1 cellular context compared by ENCODE assay signal in genomic region chr6:154993710-154994109, GRCh38.
TF ChIP-seq lines count a peak whose summit lies in the region.

No MANE protein-coding gene starts in this region.

TF ChIP-seq in IMR-90, 13 proteins besides CTCF, POLR2A, EP300 and RAD21:
- TF ChIP-seq RCOR1 (IDR thresholded peaks at IDR 0.05; ENCODE audit: insufficient replicate concordance, low read length) (no peak), SMC3 (IDR thresholded peaks at IDR 0.05; ENCODE audit: low read depth, low read length) (no peak), MXI1 (IDR thresholded peaks at IDR 0.05; ENCODE audit: borderline replicate concordance, low read depth, low read length) (no peak), MAZ (IDR thresholded peaks at IDR 0.05; ENCODE audit: borderline replicate concordance, low read depth, low read length) (no peak), ELK1 (IDR thresholded peaks at IDR 0.05; ENCODE audit: borderline replicate concordance, low read depth, low read length) (no peak), NFE2L2 (IDR thresholded peaks at IDR 0.05; ENCODE audit: low read depth, low read length) (no peak), CEBPB (IDR thresholded peaks at IDR 0.05; ENCODE audit: low read depth, low read length) (no peak), FOS (IDR thresholded peaks at IDR 0.05; ENCODE audit: low read depth, low read length) (no peak), MAFK (IDR thresholded peaks at IDR 0.05; ENCODE audit: low read depth, low read length) (no peak), RFX5 (IDR thresholded peaks at IDR 0.05; ENCODE audit: low read depth, low read length) (no peak), USF2 (IDR thresholded peaks at IDR 0.05; ENCODE audit: low read depth, low read length) (no peak)
